Comparison of ENCODE assay signal across 8 cellular contexts in genomic region chr7:100895701-100895955, GRCh38. TPM values are rescaled to one million over a fixed set of nuclear protein-coding genes. Genes with fewer than 3 reads are reported as not detected.
A peak's percentile ranks its signal among the peaks of the same experiment; 100 is the strongest.
DNase-seq lines count a peak whose midpoint lies in the region; ATAC-seq and TF ChIP-seq lines count a peak whose summit lies in the region.

Gene ACHE (minus strand): TSS chr7:100895888. CDS start chr7:100894232, 1,656 bp downstream.

- H3K4me1 Mint-ChIP-seq in activated T-cell treated with anti-CD3 and anti-CD28 coated beads, Interleukin-2, amount 50 U/mL, for 4 hours (ENCODE audit: low read depth): peaks cover 12% of the 10 kb centered on the region

- peaks cover 0 to 31% of the 10 kb centered on the region in 2 donors for H3K4me1 ChIP-seq in right atrium auricular region

- H3K4me3 ChIP-seq in GM12865 (ENCODE audit: low read depth, low read length): peak within 1 kb of the TSS; percentile 55
- peak within 1 kb of the TSS; percentile 27 to 56 for H3K4me3 ChIP-seq in right atrium auricular region
- H3K4me3 ChIP-seq in skeletal muscle cell (ENCODE audit: low read depth, low read length): peak within 1 kb of the TSS; percentile 52

- H3K9me3 Mint-ChIP-seq in activated T-cell treated with anti-CD3 and anti-CD28 coated beads, Interleukin-2, amount 50 U/mL, for 4 hours: no peaks in the 10 kb centered on the region

- H3K27me3 ChIP-seq in right atrium auricular region: peaks cover 0 to 29% of the 10 kb centered on the region in 2 donors

- ATAC-seq in activated T-cell treated with anti-CD3 and anti-CD28 coated beads, Interleukin-2, amount 50 U/mL, for 4 hours: peak; percentile 26 to 33
- ATAC-seq in GM18858 (IDR thresholded peaks at IDR 0.05; ENCODE audit: unreplicated experiment) (no peak), HG03196 (IDR thresholded peaks at IDR 0.05; ENCODE audit: unreplicated experiment) (no peak)

- peaks cover 56% of the 10 kb centered on the region for H3K27me3 Mint-ChIP-seq in activated T-cell treated with anti-CD3 and anti-CD28 coated beads, Interleukin-2, amount 50 U/mL, for 4 hours (ENCODE audit: low read depth)

- TF ChIP-seq CTCF in GM12865 (IDR thresholded peaks at IDR 0.05; ENCODE audit: insufficient read depth, low read depth, low read length, missing control alignments): no peak
- TF ChIP-seq CTCF in right atrium auricular region (IDR thresholded peaks at IDR 0.05): no peak

- no peaks in the 10 kb centered on the region for H3K9me3 ChIP-seq in right atrium auricular region

- no peaks in the 10 kb centered on the region for H3K36me3 ChIP-seq in right atrium auricular region

- peak within 1 kb of the TSS; percentile 64 to 73 for H3K27ac ChIP-seq in right atrium auricular region

- no peak for DNase-seq in GM12865 (ENCODE audit: low read depth)
- no peak for DNase-seq in activated T-cell treated with anti-CD3 and anti-CD28 coated beads, Interleukin-2, amount 50 U/mL, for 4 hours
- no peak for DNase-seq in right atrium auricular region (ENCODE audit: low spot score)
- DNase-seq in skeletal muscle cell (ENCODE audit: low read depth): no peak
- no peak for DNase-seq in NCI-H1048 (lab: John Stamatoyannopoulos, UW)
- no peak for DNase-seq in activated CD8-positive, alpha-beta memory T cell treated with anti-CD3 and anti-CD28 coated beads, Interleukin-2, amount 50 U/mL, for 4 hours

- peak within 1 kb of the TSS; percentile 78 for H3K4me3 Mint-ChIP-seq in activated T-cell treated with anti-CD3 and anti-CD28 coated beads, Interleukin-2, amount 50 U/mL, for 4 hours

- no peaks in the 10 kb centered on the region for H3K36me3 Mint-ChIP-seq in activated T-cell treated with anti-CD3 and anti-CD28 coated beads, Interleukin-2, amount 50 U/mL, for 4 hours (ENCODE audit: insufficient read depth)

RNA-seq across cellular contexts. Expression of gene ACHE, which starts in this region (rescaled TPM):
- under 1 TPM; 0.32 to 0.54 (median 0.35) TPM for total RNA-seq in activated T-cell treated with anti-CD3 and anti-CD28 coated beads, Interleukin-2, amount 50 U/mL, for 4 hours
- total RNA-seq in right atrium auricular region: 10 to 100 TPM in 1 of 2 donors, 1 to 10 TPM in 1; 5.4 to 33.0 TPM

Comparison
In these comparisons a context has a peak if more than half of its experiments do, and no peak if none do; other contexts are left out.
1. RNA of gene ACHE (total RNA-seq): 5.4 to 33.0 TPM in right atrium auricular region; 0.32 to 0.54 TPM in activated T-cell treated with anti-CD3 and anti-CD28 coated beads, Interleukin-2, amount 50 U/mL, for 4 hours; every median in the first group is over 4 times any median in the second.
2. Peak in ATAC-seq in activated T-cell treated with anti-CD3 and anti-CD28 coated beads, Interleukin-2, amount 50 U/mL, for 4 hours; RNA of the gene not detected or under 1 TPM.
3. Peak in every context shown above with its lines, with median percentiles within 50 percentile points of each other: H3K4me3 ChIP-seq.